Comparison of ENCODE assay signal across 8 cellular contexts in genomic region chr20:45436732-45437485, GRCh38. TPM values are rescaled to one million over a fixed set of nuclear protein-coding genes. Genes with fewer than 3 reads are reported as not detected.
DNase-seq lines count a peak whose midpoint lies in the region; ATAC-seq and TF ChIP-seq lines count a peak whose summit lies in the region.

No MANE protein-coding gene starts in this region.

- H3K4me1 ChIP-seq in CD4-positive, alpha-beta memory T cell (ENCODE audit: insufficient read depth, low read length) = peaks cover 15% of the 10 kb centered on the region
- H3K4me1 ChIP-seq in IMR-90 (ENCODE audit: control insufficient read depth, insufficient read depth, low read length) (no peaks in the 10 kb centered on the region), PC-9 (replicated peaks; ENCODE audit: insufficient read depth) (peaks cover 14% of the 10 kb centered on the region)

- in situ Hi-C loops in IMR-90 (cut with MboI; ENCODE audit: low sequenced_read_pairs) = loop anchor here (5.0 kb wide), 2 partner anchors 80 to 115 kb away; no protein-coding TSS in a partner anchor

- H2BK120ac ChIP-seq in IMR-90 (ENCODE audit: low read depth, low read length) = peak overlapping the region; percentile 68

- H3K27me3 ChIP-seq in CD4-positive, alpha-beta memory T cell (ENCODE audit: insufficient read depth, low read length) = no peaks in the 10 kb centered on the region
- peaks cover 3% of the 10 kb centered on the region for H3K27me3 ChIP-seq in IMR-90 (ENCODE audit: control insufficient read depth, insufficient read depth, low read length)
- H3K27me3 ChIP-seq in PC-9 (ENCODE audit: insufficient read depth, low read depth) = no peaks in the 10 kb centered on the region

- peak overlapping the region; percentile 1; the same call in 1 of the 2 replicates for H3K18ac ChIP-seq in IMR-90 (ENCODE audit: low read depth, low read length)

- H3K9me1 ChIP-seq in IMR-90 (ENCODE audit: insufficient read depth, low read length) = no peaks in the 10 kb centered on the region

- peak overlapping the region; percentile 32 for H3K27ac ChIP-seq in CD4-positive, alpha-beta memory T cell (ENCODE audit: low read depth, low read length)
- H3K27ac ChIP-seq in IMR-90 (ENCODE audit: insufficient read depth, low read length) (peak overlapping the region; percentile 42), PC-9 (no peak overlapping the region)

- DNase-seq in CD4-positive, alpha-beta memory T cell = peak; percentile 80 to 84 (median 81)
- DNase-seq in IMR-90 (peak; percentile 81), PC-9 (peak; percentile 70 to 89), fibroblast of peridontal ligament (ENCODE audit: extremely low read depth) (peak; percentile 84)
- DNase-seq in activated T-helper 1 cell treated with anti-CD3 and anti-CD28 coated beads, Interleukin-2, amount 50 U/mL, for 16 hours (ENCODE audit: low read depth in 1 of 2, low spot score in 1 of 2) = peak; percentile 77 to 86
- peak; percentile 78 to 92 (median 86) for DNase-seq in naive thymus-derived CD8-positive, alpha-beta T cell

- peak overlapping the region; percentile 59 to 60 for H3K4me3 ChIP-seq in CD4-positive, alpha-beta memory T cell (ENCODE audit: low read length in 2 of 2)
- peak overlapping the region; percentile 75 for H3K4me3 ChIP-seq in IMR-90 (ENCODE audit: insufficient read depth, low read depth, low read length)
- peak overlapping the region; percentile 78 for H3K4me3 ChIP-seq in PC-9

- CTCF ChIA-PET in CD4-positive, alpha-beta memory T cell (lab: Charles Lee; ENCODE audit: partially characterized antibody) = interaction anchor here (0.5 to 10.1 kb wide), 41 partner anchors 8 to 740 kb away, joined by 3 to 543 read pairs (median 8); partner anchors contain the start of genes PIGT, SDC4, SYS1 and TP53TG5
- CTCF ChIA-PET in IMR-90 (lab: Yijun Ruan, JAX) = interaction anchor here (0.5 to 2.3 kb wide), 20 partner anchors 10 to 429 kb away, joined by 3 to 38 read pairs (median 5); partner anchors contain the start of genes PIGT and SYS1
- CTCF ChIA-PET in PC-9 (lab: Charles Lee) = interaction anchor here (0.6 to 3.9 kb wide), 24 partner anchors 8 to 919 kb away, joined by 3 to 48 read pairs (median 5); partner anchors contain the start of gene SYS1

- H3K9me3 ChIP-seq in CD4-positive, alpha-beta memory T cell (ENCODE audit: control insufficient read depth in 1 of 2, low read length in 2 of 2) = no peaks in the 10 kb centered on the region
- no peaks in the 10 kb centered on the region for H3K9me3 ChIP-seq in IMR-90 (ENCODE audit: control insufficient read depth, insufficient read depth, low read length)
- H3K9me3 ChIP-seq in PC-9 (ENCODE audit: insufficient read depth, low read depth) = no peaks in the 10 kb centered on the region

- TF ChIP-seq RAD21 in IMR-90 (IDR thresholded peaks at IDR 0.05; ENCODE audit: low read length) = peak; percentile 91

- H2BK20ac ChIP-seq in IMR-90 (ENCODE audit: low read depth, low read length) = 0 out of 2 replicates have a peak overlapping the region, but pooled peaks have one; percentile 3

- BruUV-seq in IMR-90 (replicated peaks; lab: Mats Ljungman, UMichigan) = no TSS peak
- BruUV-seq in PC-9 (replicated peaks; lab: Mats Ljungman, UMichigan) = no TSS peak

- H3K14ac ChIP-seq in IMR-90 (replicated peaks; ENCODE audit: low read depth, low read length) = peak overlapping the region; percentile 75

- H3K4me2 ChIP-seq in IMR-90 (ENCODE audit: low read depth, low read length) (peak overlapping the region; percentile 71), PC-9 (peak overlapping the region; percentile 75)

- peak overlapping the region; percentile 64; the same call in 1 of the 2 replicates for H3K23ac ChIP-seq in IMR-90 (ENCODE audit: low read depth, low read length)

- H2AK5ac ChIP-seq in IMR-90 (ENCODE audit: low read depth, low read length) = peak overlapping the region; percentile 63; the same call in 1 of the 2 replicates

- H2BK5ac ChIP-seq in IMR-90 (ENCODE audit: low read depth, low read length, poor library complexity, severe bottlenecking) = no peak overlapping the region

- peak overlapping the region; percentile 50 to 81; a peak in 2 of 4 replicates for H4K8ac ChIP-seq in IMR-90 (ENCODE audit: low read depth in 2 of 2, low read length in 2 of 2)

- peak overlapping the region; percentile 80 to 88 (median 84) for H3K4me3 Mint-ChIP-seq in CD4-positive, alpha-beta memory T cell
- H3K4me3 Mint-ChIP-seq in naive thymus-derived CD8-positive, alpha-beta T cell = peak overlapping the region; percentile 75 to 88 (median 84)
- peak overlapping the region; percentile 84 for H3K4me3 Mint-ChIP-seq in stimulated activated memory B cell treated with anti-CD40 and anti-IgM and Interleukin-4, amounts not matched to agents 10 μg/mL and 1 μg/mL and 100 μg/mL, for 72 hours

- H3K27ac Mint-ChIP-seq in CD4-positive, alpha-beta memory T cell = peak overlapping the region; percentile 37 to 88 (median 64)
- H3K27ac Mint-ChIP-seq in naive thymus-derived CD8-positive, alpha-beta T cell = peak overlapping the region; percentile 22 to 86 (median 80)
- peak overlapping the region; percentile 82 for H3K27ac Mint-ChIP-seq in stimulated activated memory B cell treated with anti-CD40 and anti-IgM and Interleukin-4, amounts not matched to agents 10 μg/mL and 1 μg/mL and 100 μg/mL, for 72 hours

- peak overlapping the region; percentile 56 for H3K9ac ChIP-seq in IMR-90 (ENCODE audit: low read depth, low read length)

- 0 out of 2 replicates have a peak, but pooled peaks have one; percentile 37 for TF ChIP-seq POLR2A in IMR-90 (IDR thresholded peaks at IDR 0.05; ENCODE audit: low read depth, low read length)

- peaks cover 2% of the 10 kb centered on the region; the same call in 1 of the 2 replicates for H3K9me2 ChIP-seq in PC-9 (ENCODE audit: insufficient read depth)

- H4K5ac ChIP-seq in IMR-90 (ENCODE audit: low read depth, low read length) = peak overlapping the region; percentile 73; the same call in 1 of the 2 replicates

- H3K79me1 ChIP-seq in IMR-90 (ENCODE audit: low read depth in 1 of 2, low read length in 2 of 2) = no peaks in the 10 kb centered on the region

- H4K20me1 ChIP-seq in IMR-90 (ENCODE audit: insufficient read depth, low read length) (no peaks in the 10 kb centered on the region), PC-9 (ENCODE audit: insufficient read depth) (no peaks in the 10 kb centered on the region)

- H2AFZ ChIP-seq in IMR-90 (replicated peaks; ENCODE audit: low read length, poor library complexity) (peak overlapping the region; percentile 87), PC-9 (peak overlapping the region; percentile 89)

- H3F3A ChIP-seq in PC-9 (ENCODE audit: insufficient read depth, low read depth) = peaks cover 4% of the 10 kb centered on the region; the same call in 1 of the 2 replicates

- POLR2A ChIA-PET in CD4-positive, alpha-beta memory T cell (lab: Charles Lee; ENCODE audit: partially characterized antibody) = interaction anchor here (0.8 to 4.6 kb wide), 13 partner anchors 14 to 116 kb away, joined by 3 to 113 read pairs (median 5); partner anchors contain the start of genes PIGT and SYS1
- POLR2A ChIA-PET in IMR-90 (lab: Charles Lee; ENCODE audit: unreplicated experiment) = no interaction called here
- POLR2A ChIA-PET in PC-9 (lab: Charles Lee; ENCODE audit: unreplicated experiment) = interaction anchor here (0.5 to 0.9 kb wide), 12 partner anchors 14 to 387 kb away, joined by 3 to 8 read pairs (median 5); partner anchors contain the start of genes SDC4 and SYS1
- POLR2A ChIA-PET in naive thymus-derived CD8-positive, alpha-beta T cell (lab: Charles Lee) = interaction anchor here (0.6 to 3.2 kb wide), 9 partner anchors 21 to 534 kb away, joined by 3 to 67 read pairs (median 5); partner anchors contain the start of genes PIGT and SYS1

- ATAC-seq in GM19467 (IDR thresholded peaks at IDR 0.05; ENCODE audit: unreplicated experiment) = peak; percentile 79
- ATAC-seq in IMR-90 (ENCODE audit: low read depth) = peak; percentile 100
- peak; percentile 99 to 100 for ATAC-seq in naive thymus-derived CD8-positive, alpha-beta T cell
- ATAC-seq in stimulated activated memory B cell treated with anti-CD40 and anti-IgM and Interleukin-4, amounts not matched to agents 10 μg/mL and 1 μg/mL and 100 μg/mL, for 72 hours = peak; percentile 94

- peak overlapping the region; percentile 52; the same call in 1 of the 2 replicates for H3K56ac ChIP-seq in IMR-90 (ENCODE audit: extremely low read depth, insufficient read depth, low read length)

- TF ChIP-seq CTCF in IMR-90 (conservative IDR thresholded peaks at IDR 0.05; ENCODE audit: low read depth, low read length) (peak; percentile 91), PC-9 (conservative IDR thresholded peaks at IDR 0.05) (peak; percentile 98)

- peak overlapping the region; percentile 37 for H3K4ac ChIP-seq in IMR-90 (ENCODE audit: low read depth, low read length)

- 1% methylated on average over 21 of the region's 33 CpGs; no CpG with 5 or more reads in 1 of the 2 experiments for WGBS in IMR-90 (ENCODE audit: extremely low coverage in 2 of 2, insufficient read length in 1 of 2), 2 experiments

- H3K79me2 ChIP-seq in PC-9 (ENCODE audit: low read depth) = no peaks in the 10 kb centered on the region

- H3K36me3 ChIP-seq in CD4-positive, alpha-beta memory T cell (ENCODE audit: insufficient read depth, low read length) = no peaks in the 10 kb centered on the region
- no peaks in the 10 kb centered on the region for H3K36me3 ChIP-seq in IMR-90 (ENCODE audit: control insufficient read depth, insufficient read depth, low read length)
- H3K36me3 ChIP-seq in PC-9 (ENCODE audit: low read depth) = no peaks in the 10 kb centered on the region

- no peak overlapping the region for H2BK15ac ChIP-seq in IMR-90 (ENCODE audit: low read depth, low read length)

- H3K27me3 Mint-ChIP-seq in CD4-positive, alpha-beta memory T cell = no peaks in the 10 kb centered on the region
- no peaks in the 10 kb centered on the region for H3K27me3 Mint-ChIP-seq in naive thymus-derived CD8-positive, alpha-beta T cell
- H3K27me3 Mint-ChIP-seq in stimulated activated memory B cell treated with anti-CD40 and anti-IgM and Interleukin-4, amounts not matched to agents 10 μg/mL and 1 μg/mL and 100 μg/mL, for 72 hours = no peaks in the 10 kb centered on the region

- H2AK9ac ChIP-seq in IMR-90 (replicated peaks; ENCODE audit: low read depth, low read length, poor library complexity) = no peak overlapping the region

- dilution Hi-C loops in IMR-90 (cut with HindIII; ENCODE audit: low sequenced_read_pairs, unreplicated experiment) = no loop called here

- peak overlapping the region; percentile 62 for H4K91ac ChIP-seq in IMR-90 (ENCODE audit: insufficient read depth, low read depth, low read length)

- H3K36me3 Mint-ChIP-seq in CD4-positive, alpha-beta memory T cell = peaks cover 0 to 11% of the 10 kb centered on the region in 2 donors
- H3K36me3 Mint-ChIP-seq in naive thymus-derived CD8-positive, alpha-beta T cell = peaks cover 0 to 14% (median 0%) of the 10 kb centered on the region in 3 donors
- H3K36me3 Mint-ChIP-seq in stimulated activated memory B cell treated with anti-CD40 and anti-IgM and Interleukin-4, amounts not matched to agents 10 μg/mL and 1 μg/mL and 100 μg/mL, for 72 hours = peaks cover 20% of the 10 kb centered on the region

- H3K9me3 Mint-ChIP-seq in CD4-positive, alpha-beta memory T cell = no peaks in the 10 kb centered on the region
- H3K9me3 Mint-ChIP-seq in naive thymus-derived CD8-positive, alpha-beta T cell = no peaks in the 10 kb centered on the region
- H3K9me3 Mint-ChIP-seq in stimulated activated memory B cell treated with anti-CD40 and anti-IgM and Interleukin-4, amounts not matched to agents 10 μg/mL and 1 μg/mL and 100 μg/mL, for 72 hours = no peaks in the 10 kb centered on the region

- intact Hi-C loops in CD4-positive, alpha-beta memory T cell (cut with micrococcal nuclease) = loop anchor here (1.0 to 5.0 kb wide), 6 partner anchors 13 to 335 kb away; partner anchors contain the start of genes PIGT and SYS1
- intact Hi-C loops in IMR-90 (cut with micrococcal nuclease) = loop anchor here (1.0 to 10.0 kb wide), 4 partner anchors 63 to 338 kb away; partner anchors contain the start of gene SYS1
- intact Hi-C loops in PC-9 (cut with micrococcal nuclease; ENCODE audit: unreplicated experiment) = loop anchor here (1.0 to 5.0 kb wide), 4 partner anchors 62 to 118 kb away; partner anchors contain the start of gene SYS1

- H3K4me1 Mint-ChIP-seq in CD4-positive, alpha-beta memory T cell = peaks cover 5 to 17% (median 6%) of the 10 kb centered on the region in 4 donors
- peaks cover 5 to 23% (median 15%) of the 10 kb centered on the region in 4 donors for H3K4me1 Mint-ChIP-seq in naive thymus-derived CD8-positive, alpha-beta T cell
- H3K4me1 Mint-ChIP-seq in stimulated activated memory B cell treated with anti-CD40 and anti-IgM and Interleukin-4, amounts not matched to agents 10 μg/mL and 1 μg/mL and 100 μg/mL, for 72 hours = peaks cover 33% of the 10 kb centered on the region

RNA-seq across cellular contexts. Expression of gene PIGT, which starts 21.0 kb away (rescaled TPM):
- total RNA-seq in CD4-positive, alpha-beta memory T cell = 10 to 100 TPM; 81.9 to 84.5 TPM
- 10 to 100 TPM; 85.6 to 92.2 TPM for polyA plus RNA-seq in CD4-positive, alpha-beta memory T cell
- total RNA-seq in IMR-90 (2012; rRNA removed) = 27.2 and 31.2 TPM in 2 replicates
- 145 and 168 TPM in 2 replicates for polyA plus RNA-seq in IMR-90 (2012; rRNA removed)
- polyA plus RNA-seq in IMR-90 (2012; cell fraction: cytosol; rRNA removed) = 95.0 and 170 TPM in 2 replicates
- 54.1 and 81.1 TPM in 2 replicates for polyA plus RNA-seq in IMR-90 (2012; cell fraction: nucleus; rRNA removed; ENCODE audit: low replicate concordance)
- 101 and 121 TPM in 2 replicates for total RNA-seq in PC-9 (2021)
- 10 to 100 TPM; 80.1 to 86.7 TPM for total RNA-seq in naive thymus-derived CD8-positive, alpha-beta T cell
- polyA plus RNA-seq in naive thymus-derived CD8-positive, alpha-beta T cell = 10 to 100 TPM; 73.4 to 90.6 (median 73.9) TPM

RNA-seq across cellular contexts. Expression of gene DBNDD2, which starts 28.8 kb away (rescaled TPM):
- 10 to 100 TPM; 17.8 to 18.4 TPM for total RNA-seq in CD4-positive, alpha-beta memory T cell
- 10 to 100 TPM; 12.9 to 15.4 TPM for polyA plus RNA-seq in CD4-positive, alpha-beta memory T cell
- total RNA-seq in IMR-90 (2012; rRNA removed) (1.1 and 1.3 TPM in 2 replicates), PC-9 (2021) (69.0 and 77.1 TPM in 2 replicates)
- 7.8 and 9.3 TPM in 2 replicates for polyA plus RNA-seq in IMR-90 (2012; rRNA removed)
- polyA plus RNA-seq in IMR-90 (2012; cell fraction: cytosol; rRNA removed) = 6.7 and 9.8 TPM in 2 replicates
- 7.2 and 10.5 TPM in 2 replicates for polyA plus RNA-seq in IMR-90 (2012; cell fraction: nucleus; rRNA removed; ENCODE audit: low replicate concordance)
- 10 to 100 TPM; 13.6 to 13.9 TPM for total RNA-seq in naive thymus-derived CD8-positive, alpha-beta T cell
- 10 to 100 TPM; 11.6 to 13.5 (median 13.4) TPM for polyA plus RNA-seq in naive thymus-derived CD8-positive, alpha-beta T cell

RNA-seq across cellular contexts. Expression of gene WFDC2, which starts 32.6 kb away (rescaled TPM):
- 1 to 10 TPM in 1 of 2 experiments, under 1 TPM in 1; 0.73 to 1.6 TPM for total RNA-seq in CD4-positive, alpha-beta memory T cell
- not detected for polyA plus RNA-seq in CD4-positive, alpha-beta memory T cell
- total RNA-seq in IMR-90 (2012; rRNA removed) (not detected in 2 replicates), PC-9 (2021) (159 and 185 TPM in 2 replicates)
- polyA plus RNA-seq in IMR-90 (2012; rRNA removed) = not detected in 2 replicates
- polyA plus RNA-seq in IMR-90 (2012; cell fraction: cytosol; rRNA removed) = not detected in 2 replicates
- polyA plus RNA-seq in IMR-90 (2012; cell fraction: nucleus; rRNA removed; ENCODE audit: low replicate concordance) = not detected in 2 replicates
- total RNA-seq in naive thymus-derived CD8-positive, alpha-beta T cell = under 1 TPM; 0.73 to 0.80 TPM
- polyA plus RNA-seq in naive thymus-derived CD8-positive, alpha-beta T cell = under 1 TPM in 1 of 3 donors, not detected in 2; 0.33 TPM

RNA-seq across cellular contexts. Expression of gene TP53TG5, which starts 58.8 kb away (rescaled TPM):
- under 1 TPM in 1 of 2 experiments, not detected in 1; 0.36 TPM for total RNA-seq in CD4-positive, alpha-beta memory T cell
- under 1 TPM; 0.11 to 0.24 TPM for polyA plus RNA-seq in CD4-positive, alpha-beta memory T cell
- total RNA-seq in IMR-90 (2012; rRNA removed) (not detected in 2 replicates), PC-9 (2021) (0.23 TPM in 1 of 2 replicates, not detected in the other)
- polyA plus RNA-seq in IMR-90 (2012; rRNA removed) = not detected in 2 replicates
- not detected in 2 replicates for polyA plus RNA-seq in IMR-90 (2012; cell fraction: cytosol; rRNA removed)
- not detected in 2 replicates for polyA plus RNA-seq in IMR-90 (2012; cell fraction: nucleus; rRNA removed; ENCODE audit: low replicate concordance)
- total RNA-seq in naive thymus-derived CD8-positive, alpha-beta T cell = under 1 TPM in 1 of 2 experiments, not detected in 1; 0.47 TPM
- polyA plus RNA-seq in naive thymus-derived CD8-positive, alpha-beta T cell = under 1 TPM in 2 of 3 donors, not detected in 1; 0.42 to 0.55 TPM

Comparison
In these comparisons a context has a peak if more than half of its experiments do, and no peak if none do; other contexts are left out.
1. RNA of gene WFDC2, which starts 32.6 kb away (total RNA-seq): 159 to 185 TPM in PC-9; 0.73 to 1.6 TPM in CD4-positive, alpha-beta memory T cell, 0.73 to 0.80 TPM in naive thymus-derived CD8-positive, alpha-beta T cell and not detected in IMR-90; every median in the first group is over 10 times any median in the second.
2. Peak in every context shown above with its lines, with median percentiles within 50 percentile points of each other: DNase-seq, H3K4me3 ChIP-seq, H3K27ac Mint-ChIP-seq, H3K4me3 Mint-ChIP-seq and ATAC-seq.